In genomic region chr1:94727846-94728715, GRCh38 we compare ENCODE assay signal across 13 cellular contexts.
DNase-seq lines count a peak whose midpoint lies in the region; ATAC-seq, FAIRE-seq and TF ChIP-seq lines count a peak whose summit lies in the region.
"Had no signal": no experiment of that assay in that cellular context is flagged by ENCODE, and none has a peak within 500 bp of the region (broad histone marks: within the 10 kb centered on the region; RNA-seq: fewer than 3 reads in every experiment).

No MANE protein-coding gene starts in this region.

- no peak overlapping the region for H3K27ac Mint-ChIP-seq in activated CD4-positive, alpha-beta memory T cell treated with anti-CD3 and anti-CD28 coated beads for 36 hours
- H3K27ac Mint-ChIP-seq: stimulated activated naive CD8-positive, alpha-beta T cell treated with anti-CD3 and anti-CD28 coated beads, Interleukin-15, Interleukin-2, amounts not matched to agents 100 ng/mL and 50 ng/mL, for 24 hours had no signal

- peaks cover 6% of the 10 kb centered on the region for H3K27me3 Mint-ChIP-seq in activated CD4-positive, alpha-beta memory T cell treated with anti-CD3 and anti-CD28 coated beads for 36 hours

- no peak overlapping the region for H3K4me3 Mint-ChIP-seq in activated CD4-positive, alpha-beta memory T cell treated with anti-CD3 and anti-CD28 coated beads for 36 hours
- H3K4me3 Mint-ChIP-seq: stimulated activated naive CD8-positive, alpha-beta T cell treated with anti-CD3 and anti-CD28 coated beads, Interleukin-15, Interleukin-2, amounts not matched to agents 100 ng/mL and 50 ng/mL, for 24 hours had no signal

- H3K27me3 ChIP-seq in PC-3 (ENCODE audit: low read length): no peaks in the 10 kb centered on the region

- peak; percentile 50 for FAIRE-seq in endometrium (lab: Jason Lieb, UNC)
- FAIRE-seq: D721Med had no signal

- peaks cover 30% of the 10 kb centered on the region for H3K4me1 ChIP-seq in PC-3 (ENCODE audit: insufficient read depth, low read length)

- no peaks in the 10 kb centered on the region for H3K36me3 Mint-ChIP-seq in activated CD4-positive, alpha-beta memory T cell treated with anti-CD3 and anti-CD28 coated beads for 36 hours

- no peaks in the 10 kb centered on the region for H3K9me3 ChIP-seq in PC-3 (ENCODE audit: low read length)

- peak overlapping the region; percentile 41; the same call in 1 of the 2 replicates for H3K4me3 ChIP-seq in PC-3 (ENCODE audit: low read length)

- no peak overlapping the region for H3K9ac ChIP-seq in PC-3 (ENCODE audit: low read length)

- POLR2A ChIA-PET in PC-3 (lab: Charles Lee; ENCODE audit: unreplicated experiment): no interaction called here
- POLR2A ChIA-PET in activated CD4-positive, alpha-beta memory T cell treated with anti-CD3 and anti-CD28 coated beads for 36 hours (lab: Charles Lee): no interaction called here

- no peaks in the 10 kb centered on the region for H3K9me2 ChIP-seq in PC-3 (replicated peaks; ENCODE audit: low read length)

- intact Hi-C loops in PC-3 (cut with micrococcal nuclease): loop anchor here (2.0 to 5.0 kb wide), 3 partner anchors 21 to 121 kb away; no protein-coding TSS in a partner anchor
- intact Hi-C loops in activated CD4-positive, alpha-beta memory T cell treated with anti-CD3 and anti-CD28 coated beads for 36 hours (cut with micrococcal nuclease): no loop called here

- no peaks in the 10 kb centered on the region for H3K36me3 ChIP-seq in PC-3 (ENCODE audit: low read depth, low read length)

- H3K79me2 ChIP-seq in PC-3 (ENCODE audit: low read length): no peaks in the 10 kb centered on the region

- peak overlapping the region; percentile 25; the same call in 1 of the 2 replicates for H3K27ac ChIP-seq in PC-3 (ENCODE audit: low read length)

- H3K9me3 Mint-ChIP-seq in activated CD4-positive, alpha-beta memory T cell treated with anti-CD3 and anti-CD28 coated beads for 36 hours: no peaks in the 10 kb centered on the region
- H3K9me3 Mint-ChIP-seq: stimulated activated naive CD8-positive, alpha-beta T cell treated with anti-CD3 and anti-CD28 coated beads, Interleukin-15, Interleukin-2, amounts not matched to agents 100 ng/mL and 50 ng/mL, for 24 hours had no signal

- TF ChIP-seq CTCF in PC-3 (conservative IDR thresholded peaks at IDR 0.05; ENCODE audit: low read depth, low read length) (no peak), omental fat pad (IDR thresholded peaks at IDR 0.05) (no peak)

- peak overlapping the region; percentile 49 for H3K4me2 ChIP-seq in PC-3 (ENCODE audit: low read length)

- no peaks in the 10 kb centered on the region for H4K20me1 ChIP-seq in PC-3 (ENCODE audit: low read length)

- DNase-seq in COLO668 (lab: John Stamatoyannopoulos, UW; ENCODE audit: unreplicated experiment): peak; percentile 20
- peak; percentile 94 for DNase-seq in PC-3
- no peak for DNase-seq in omental fat pad (ENCODE audit: low spot score)
- no peak for DNase-seq in activated CD4-positive, alpha-beta memory T cell treated with anti-CD3 and anti-CD28 coated beads for 36 hours
- no peak for DNase-seq in NCI-H2029 (lab: John Stamatoyannopoulos, UW)
- no peak for DNase-seq in NK-92 treated with Interleukin-12 subunit alpha and Interleukin-12 subunit beta, amount 100 ng/mL, for 24 hours (lab: John Stamatoyannopoulos, UW)
- DNase-seq in NCI-H1694 (lab: John Stamatoyannopoulos, UW): no peak
- DNase-seq: islet precursor cell, retina, SHP77 treated with DMSO at 0.1 percent for 48 hours had no signal

- H3K4me1 Mint-ChIP-seq in activated CD4-positive, alpha-beta memory T cell treated with anti-CD3 and anti-CD28 coated beads for 36 hours (ENCODE audit: low read depth): no peaks in the 10 kb centered on the region

- H2AFZ ChIP-seq in PC-3 (ENCODE audit: low read length): no peak overlapping the region

- CTCF ChIA-PET in PC-3 (lab: Charles Lee): no interaction called here
- CTCF ChIA-PET in activated CD4-positive, alpha-beta memory T cell treated with anti-CD3 and anti-CD28 coated beads for 36 hours (lab: Charles Lee): no interaction called here

- BruUV-seq in PC-3 (replicated peaks; lab: Mats Ljungman, UMichigan): no TSS peak

- peak; percentile 82 for ATAC-seq in PC-3
- ATAC-seq in omental fat pad (ENCODE audit: low FRiP score): peak; percentile 89

- no peaks in the 10 kb centered on the region for H3F3A ChIP-seq in PC-3 (ENCODE audit: low read length, unreplicated experiment)

Comparison
In these comparisons a context has a peak if more than half of its experiments do, and no peak if none do; other contexts are left out.
1. DNase-seq: peak in COLO668 (single experiment) and PC-3 (single experiment); none in omental fat pad (single experiment), activated CD4-positive, alpha-beta memory T cell treated with anti-CD3 and anti-CD28 coated beads for 36 hours (single experiment), NCI-H2029 (single experiment), NK-92 treated with Interleukin-12 subunit alpha and Interleukin-12 subunit beta, amount 100 ng/mL, for 24 hours (single experiment) and NCI-H1694 (single experiment).